ENCODE assay signal across 11 cellular contexts in genomic region chr6:150059973-150060372, GRCh38. TPM values are rescaled to one million over a fixed set of nuclear protein-coding genes. Genes with fewer than 3 reads are reported as not detected.
DNase-seq lines count a peak whose midpoint lies in the region; ATAC-seq lines count a peak whose summit lies in the region.
"Not testable (repeated sequence)": the region's sequence is repeated elsewhere in the genome, so short reads cannot be mapped to it uniquely, and the experiment has no call there.
"Had no signal": no experiment of that assay in that cellular context is flagged by ENCODE, and none has a peak within 500 bp of the region (broad histone marks: within the 10 kb centered on the region; RNA-seq: fewer than 3 reads in every experiment).

No MANE protein-coding gene starts in this region.

- intact Hi-C loops in activated naive CD4-positive, alpha-beta T cell treated with anti-CD3 and anti-CD28 coated beads for 36 hours (cut with micrococcal nuclease): not testable (repeated sequence)

- not testable (repeated sequence) for H3K9ac ChIP-seq in BLaER1 treated with 17β-estradiol and CSF1 and Interleukin-3, amounts not matched to agents 10 nM and 100 nM

- H3K4me3 ChIP-seq in BLaER1 treated with 17β-estradiol and CSF1 and Interleukin-3, amounts not matched to agents 10 nM and 100 nM: not testable (repeated sequence)

- H3K9me3 Mint-ChIP-seq in activated CD4-positive, alpha-beta memory T cell treated with anti-CD3 and anti-CD28 coated beads, Interleukin-2, amount 10 ng/mL, durations not matched to agents 7 days and 5 days; activated naive CD4-positive, alpha-beta T cell treated with anti-CD3 and anti-CD28 coated beads for 36 hours; stimulated activated naive B cell treated with anti-CD40 and anti-IgM and Interleukin-4, amounts not matched to agents 10 μg/mL and 1 μg/mL and 100 μg/mL, for 72 hours: not testable (repeated sequence)

- H3K27ac Mint-ChIP-seq in activated CD4-positive, alpha-beta memory T cell treated with anti-CD3 and anti-CD28 coated beads, Interleukin-2, amount 10 ng/mL, durations not matched to agents 7 days and 5 days; activated naive CD4-positive, alpha-beta T cell treated with anti-CD3 and anti-CD28 coated beads for 36 hours: not testable (repeated sequence)
- H3K27ac Mint-ChIP-seq in stimulated activated naive B cell treated with anti-CD40 and anti-IgM and Interleukin-4, amounts not matched to agents 10 μg/mL and 1 μg/mL and 100 μg/mL, for 72 hours: peak overlapping the region; percentile 32

- H3K36me3 ChIP-seq in BLaER1 treated with 17β-estradiol and CSF1 and Interleukin-3, amounts not matched to agents 10 nM and 100 nM: peaks cover 0 to 17% (median 7%) of the 10 kb centered on the region in 11 experiments; a peak in 7 of 22 replicates

- not testable (repeated sequence) for H3K4me3 Mint-ChIP-seq in activated CD4-positive, alpha-beta memory T cell treated with anti-CD3 and anti-CD28 coated beads, Interleukin-2, amount 10 ng/mL, durations not matched to agents 7 days and 5 days; activated naive CD4-positive, alpha-beta T cell treated with anti-CD3 and anti-CD28 coated beads for 36 hours; stimulated activated naive B cell treated with anti-CD40 and anti-IgM and Interleukin-4, amounts not matched to agents 10 μg/mL and 1 μg/mL and 100 μg/mL, for 72 hours

- H3K36me3 Mint-ChIP-seq in activated CD4-positive, alpha-beta memory T cell treated with anti-CD3 and anti-CD28 coated beads, Interleukin-2, amount 10 ng/mL, durations not matched to agents 7 days and 5 days (ENCODE audit: low read depth); activated naive CD4-positive, alpha-beta T cell treated with anti-CD3 and anti-CD28 coated beads for 36 hours (ENCODE audit: low read depth); stimulated activated naive B cell treated with anti-CD40 and anti-IgM and Interleukin-4, amounts not matched to agents 10 μg/mL and 1 μg/mL and 100 μg/mL, for 72 hours: not testable (repeated sequence)

- H3K9me3 ChIP-seq in BLaER1 treated with 17β-estradiol and CSF1 and Interleukin-3, amounts not matched to agents 10 nM and 100 nM (replicated peaks in 1 of 11): not testable (repeated sequence)

- H3K4me1 ChIP-seq in BLaER1 treated with 17β-estradiol and CSF1 and Interleukin-3, amounts not matched to agents 10 nM and 100 nM: peaks cover 6 to 19% (median 16%) of the 10 kb centered on the region in 10 experiments; a peak in 18 of 20 replicates

- H4K20me1 ChIP-seq in BLaER1 treated with 17β-estradiol and CSF1 and Interleukin-3, amounts not matched to agents 10 nM and 100 nM: not testable (repeated sequence)

- DNase-seq in RPMI8226 (peak; percentile 74), lung microvascular endothelial cell (ENCODE audit: low read depth in 2 of 2) (peak; percentile 21 to 29)
- peak; percentile 52 for DNase-seq in activated CD4-positive, alpha-beta memory T cell treated with anti-CD3 and anti-CD28 coated beads, Interleukin-2, amount 10 ng/mL, durations not matched to agents 7 days and 5 days
- peak; percentile 20 for DNase-seq in activated naive CD4-positive, alpha-beta T cell treated with anti-CD3 and anti-CD28 coated beads for 36 hours
- DNase-seq in stimulated activated naive B cell treated with anti-CD40 and anti-IgM and Interleukin-4, amounts not matched to agents 10 μg/mL and 1 μg/mL and 100 μg/mL, for 72 hours: not testable (repeated sequence)

- CTCF ChIA-PET in activated CD4-positive, alpha-beta memory T cell treated with anti-CD3 and anti-CD28 coated beads, Interleukin-2, amount 10 ng/mL, durations not matched to agents 7 days and 5 days (lab: Charles Lee): interaction anchor here (1.3 kb wide), 1 partner anchor 11 kb away, joined by 4 read pairs; no protein-coding TSS in a partner anchor
- CTCF ChIA-PET in activated naive CD4-positive, alpha-beta T cell treated with anti-CD3 and anti-CD28 coated beads for 36 hours (lab: Charles Lee): not testable (repeated sequence)

- not testable (repeated sequence) for H3K27me3 ChIP-seq in BLaER1 treated with 17β-estradiol and CSF1 and Interleukin-3, amounts not matched to agents 10 nM and 100 nM

- H3K27me3 Mint-ChIP-seq in activated CD4-positive, alpha-beta memory T cell treated with anti-CD3 and anti-CD28 coated beads, Interleukin-2, amount 10 ng/mL, durations not matched to agents 7 days and 5 days: peaks cover 19% of the 10 kb centered on the region
- H3K27me3 Mint-ChIP-seq in activated naive CD4-positive, alpha-beta T cell treated with anti-CD3 and anti-CD28 coated beads for 36 hours (ENCODE audit: low read depth): peaks cover 24% of the 10 kb centered on the region
- peaks cover 50 to 53% of the 10 kb centered on the region in 2 donors for H3K27me3 Mint-ChIP-seq in stimulated activated naive B cell treated with anti-CD40 and anti-IgM and Interleukin-4, amounts not matched to agents 10 μg/mL and 1 μg/mL and 100 μg/mL, for 72 hours

- H3K4me2 ChIP-seq in BLaER1 treated with 17β-estradiol and CSF1 and Interleukin-3, amounts not matched to agents 10 nM and 100 nM: peak overlapping the region; percentile 27 to 84 (median 69); a peak in 20 of 22 replicates

- ATAC-seq in GM18499 (IDR thresholded peaks at IDR 0.05; ENCODE audit: insufficient read depth, unreplicated experiment) (peak; percentile 65), HG03175 (IDR thresholded peaks at IDR 0.05; ENCODE audit: unreplicated experiment) (peak; percentile 85)
- peak; percentile 68 to 75 for ATAC-seq in stimulated activated naive B cell treated with anti-CD40 and anti-IgM and Interleukin-4, amounts not matched to agents 10 μg/mL and 1 μg/mL and 100 μg/mL, for 72 hours (replicated peaks)

- peaks cover 12% of the 10 kb centered on the region for H3K4me1 Mint-ChIP-seq in activated CD4-positive, alpha-beta memory T cell treated with anti-CD3 and anti-CD28 coated beads, Interleukin-2, amount 10 ng/mL, durations not matched to agents 7 days and 5 days
- not testable (repeated sequence) for H3K4me1 Mint-ChIP-seq in activated naive CD4-positive, alpha-beta T cell treated with anti-CD3 and anti-CD28 coated beads for 36 hours (ENCODE audit: low read depth); stimulated activated naive B cell treated with anti-CD40 and anti-IgM and Interleukin-4, amounts not matched to agents 10 μg/mL and 1 μg/mL and 100 μg/mL, for 72 hours

- POLR2A ChIA-PET in activated CD4-positive, alpha-beta memory T cell treated with anti-CD3 and anti-CD28 coated beads, Interleukin-2, amount 10 ng/mL, durations not matched to agents 7 days and 5 days (lab: Charles Lee): not testable (repeated sequence)

- not testable (repeated sequence) for H3K27ac ChIP-seq in BLaER1 treated with 17β-estradiol and CSF1 and Interleukin-3, amounts not matched to agents 10 nM and 100 nM

RNA-seq across cellular contexts. Expression of gene ULBP3, which starts 8.9 kb away (rescaled TPM):
- 1 to 10 TPM; 2.2 to 3.5 TPM for total RNA-seq in activated CD4-positive, alpha-beta memory T cell treated with anti-CD3 and anti-CD28 coated beads, Interleukin-2, amount 10 ng/mL, durations not matched to agents 7 days and 5 days
- total RNA-seq in activated naive CD4-positive, alpha-beta T cell treated with anti-CD3 and anti-CD28 coated beads for 36 hours: not detected
- 2.4 and 4.8 TPM in 2 replicates for total RNA-seq in lung microvascular endothelial cell

RNA-seq across cellular contexts. Expression of gene RAET1L, which starts 34.6 kb away (rescaled TPM):
- not detected for total RNA-seq in activated CD4-positive, alpha-beta memory T cell treated with anti-CD3 and anti-CD28 coated beads, Interleukin-2, amount 10 ng/mL, durations not matched to agents 7 days and 5 days
- not detected for total RNA-seq in activated naive CD4-positive, alpha-beta T cell treated with anti-CD3 and anti-CD28 coated beads for 36 hours
- not detected in 2 replicates for total RNA-seq in lung microvascular endothelial cell
- total RNA-seq: A172, HepG2, SJSA1 had no signal
